Comparison of ENCODE assay signal across 12 cellular contexts in the genomic region with DNA sequence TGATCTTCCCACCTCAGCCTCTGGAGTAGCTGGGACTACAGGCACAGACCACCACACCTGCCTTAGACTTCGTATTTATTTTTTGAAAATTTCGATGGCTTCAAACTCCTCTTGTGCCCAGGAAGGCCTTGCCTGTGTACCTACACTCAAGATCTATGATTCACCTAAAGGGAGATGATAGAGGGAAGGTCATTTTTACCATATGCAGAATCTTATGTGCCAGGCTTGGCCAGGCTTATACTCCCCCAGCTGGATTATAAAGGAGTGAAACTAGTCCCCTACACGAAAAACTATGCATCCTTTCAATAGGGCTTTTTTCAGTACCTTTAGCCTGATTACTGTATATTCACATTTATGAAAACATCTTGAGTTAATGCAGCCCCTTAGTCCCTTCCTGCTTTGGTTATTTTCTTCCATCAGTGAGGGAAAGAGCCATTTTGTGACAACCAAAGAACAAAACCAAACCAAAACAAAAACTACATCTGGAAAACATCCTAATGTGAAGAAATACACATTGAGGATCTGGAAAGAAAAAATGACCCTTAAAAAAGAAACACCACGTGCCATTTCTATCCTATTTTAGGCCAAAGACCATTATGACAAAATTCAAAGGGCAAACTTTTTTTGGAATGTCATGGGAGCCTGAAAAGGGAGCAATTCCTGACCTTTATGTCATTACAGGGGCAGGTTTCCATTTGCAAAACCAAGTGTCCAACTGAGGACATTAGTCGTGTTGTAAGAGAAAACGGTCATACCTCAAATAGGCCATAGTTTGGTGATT. TPM values are rescaled to one million over a fixed set of nuclear protein-coding genes. Genes with fewer than 3 reads are reported as not detected.
DNase-seq lines count a peak whose midpoint lies in the region; ATAC-seq and TF ChIP-seq lines count a peak whose summit lies in the region.
"Had no signal": no experiment of that assay in that cellular context is flagged by ENCODE, and none has a peak within 500 bp of the region (broad histone marks: within the 10 kb centered on the region; RNA-seq: fewer than 3 reads in every experiment).

No MANE protein-coding gene starts in this region.

- intact Hi-C loops in CD14-positive monocyte (cut with micrococcal nuclease): no loop called here

- no peak for DNase-seq in CD14-positive monocyte (ENCODE audit: low spot score)
- DNase-seq in activated naive CD8-positive, alpha-beta T cell treated with anti-CD3 and anti-CD28 coated beads, Interleukin-2, amount 50 U/mL, for 24 hours: no peak
- DNase-seq in osteocyte (ENCODE audit: extremely low spot score, unreplicated experiment): no peak
- DNase-seq in NCI-H774 (lab: John Stamatoyannopoulos, UW): no peak
- DNase-seq in NCI-H2107 treated with DMSO at 0.1 percent for 48 hours (lab: John Stamatoyannopoulos, UW; ENCODE audit: unreplicated experiment): no peak
- DNase-seq: brain microvascular endothelial cell; C1 segment of cervical spinal cord; effector CD4-positive, alpha-beta T cell; mucosa of descending colon; upper lobe of right lung had no signal

- peaks cover 98% of the 10 kb centered on the region for H3K79me2 ChIP-seq in DOHH2 (ENCODE audit: control insufficient read depth, low read length)

- H3K27ac ChIP-seq in DOHH2 (ENCODE audit: low read depth, low read length): peak overlapping the region; percentile 61
- H3K27ac ChIP-seq: brain microvascular endothelial cell, upper lobe of right lung had no signal

- H3K9me3 Mint-ChIP-seq in CD14-positive monocyte (peaks cover 0 to 3% (median 2%) of the 10 kb centered on the region in 7 donors), osteocyte (ENCODE audit: unreplicated experiment) (peaks cover 11% of the 10 kb centered on the region)
- H3K9me3 Mint-ChIP-seq in activated naive CD8-positive, alpha-beta T cell treated with anti-CD3 and anti-CD28 coated beads, Interleukin-2, amount 50 U/mL, for 24 hours: no peaks in the 10 kb centered on the region

- H3K36me3 Mint-ChIP-seq in CD14-positive monocyte (peaks cover 75 to 88% of the 10 kb centered on the region in 2 donors), osteocyte (ENCODE audit: unreplicated experiment) (no peaks in the 10 kb centered on the region)
- peaks cover 21% of the 10 kb centered on the region for H3K36me3 Mint-ChIP-seq in activated naive CD8-positive, alpha-beta T cell treated with anti-CD3 and anti-CD28 coated beads, Interleukin-2, amount 50 U/mL, for 24 hours (ENCODE audit: low read depth)

- H3K4me3 Mint-ChIP-seq in CD14-positive monocyte: no peak overlapping the region
- H3K4me3 Mint-ChIP-seq in activated naive CD8-positive, alpha-beta T cell treated with anti-CD3 and anti-CD28 coated beads, Interleukin-2, amount 50 U/mL, for 24 hours: peak overlapping the region; percentile 57
- H3K4me3 Mint-ChIP-seq in osteocyte (ENCODE audit: unreplicated experiment): no peak overlapping the region

- peaks cover 90% of the 10 kb centered on the region for H3K36me3 ChIP-seq in DOHH2 (ENCODE audit: control insufficient read depth, low read length)
- H3K36me3 ChIP-seq: brain microvascular endothelial cell, upper lobe of right lung had no signal

- peaks cover 8% of the 10 kb centered on the region for H3F3A ChIP-seq in DOHH2 (ENCODE audit: control insufficient read depth, insufficient read depth)

- peak overlapping the region; percentile 14 for H3K4me3 ChIP-seq in DOHH2 (ENCODE audit: low read length)
- H3K4me3 ChIP-seq: mucosa of descending colon, upper lobe of right lung had no signal

- H4K20me1 ChIP-seq in DOHH2 (ENCODE audit: control insufficient read depth, insufficient read depth, low read depth, low read length): no peaks in the 10 kb centered on the region

- H3K27me3 Mint-ChIP-seq in CD14-positive monocyte (ENCODE audit: low read depth in 3 of 3) (no peaks in the 10 kb centered on the region), osteocyte (ENCODE audit: unreplicated experiment) (no peaks in the 10 kb centered on the region)
- no peaks in the 10 kb centered on the region for H3K27me3 Mint-ChIP-seq in activated naive CD8-positive, alpha-beta T cell treated with anti-CD3 and anti-CD28 coated beads, Interleukin-2, amount 50 U/mL, for 24 hours

- H3K9me3 ChIP-seq in DOHH2 (ENCODE audit: control insufficient read depth, insufficient read depth, low read length): no peaks in the 10 kb centered on the region
- H3K9me3 ChIP-seq: mucosa of descending colon, upper lobe of right lung had no signal

- ATAC-seq in activated naive CD8-positive, alpha-beta T cell treated with anti-CD3 and anti-CD28 coated beads, Interleukin-2, amount 50 U/mL, for 24 hours: peak; percentile 68
- no peak for ATAC-seq in GM21360 (IDR thresholded peaks at IDR 0.05; ENCODE audit: unreplicated experiment)
- ATAC-seq: mucosa of descending colon, upper lobe of right lung had no signal

- no peaks in the 10 kb centered on the region for H3K27me3 ChIP-seq in DOHH2 (ENCODE audit: control insufficient read depth, low read length)
- H3K27me3 ChIP-seq: brain microvascular endothelial cell, upper lobe of right lung had no signal

- TF ChIP-seq CTCF in CD14-positive monocyte (IDR thresholded peaks at IDR 0.05) (no peak), DOHH2 (IDR thresholded peaks at IDR 0.05; ENCODE audit: low read depth, low read length, poor library complexity, severe bottlenecking) (no peak), osteocyte (IDR thresholded peaks at IDR 0.05) (no peak)

- peak overlapping the region; percentile 48 for H3K4me2 ChIP-seq in DOHH2 (ENCODE audit: low read length)

- peaks cover 95% of the 10 kb centered on the region for H3K4me1 ChIP-seq in DOHH2 (ENCODE audit: control insufficient read depth, low read length)
- H3K4me1 ChIP-seq: upper lobe of right lung had no signal

- no peaks in the 10 kb centered on the region for H3K9me2 ChIP-seq in DOHH2 (replicated peaks; ENCODE audit: control insufficient read depth, low read length)

- H3K4me1 Mint-ChIP-seq in CD14-positive monocyte (peaks cover 69% of the 10 kb centered on the region), osteocyte (ENCODE audit: unreplicated experiment) (peaks cover 12% of the 10 kb centered on the region)
- H3K4me1 Mint-ChIP-seq in activated naive CD8-positive, alpha-beta T cell treated with anti-CD3 and anti-CD28 coated beads, Interleukin-2, amount 50 U/mL, for 24 hours: peaks cover 87% of the 10 kb centered on the region

- H3K27ac Mint-ChIP-seq in CD14-positive monocyte: peak overlapping the region; percentile 9 to 81 (median 61)
- peak overlapping the region; percentile 85 for H3K27ac Mint-ChIP-seq in activated naive CD8-positive, alpha-beta T cell treated with anti-CD3 and anti-CD28 coated beads, Interleukin-2, amount 50 U/mL, for 24 hours
- peak overlapping the region; percentile 47 for H3K27ac Mint-ChIP-seq in osteocyte (ENCODE audit: unreplicated experiment)

RNA-seq across cellular contexts. Expression of a gene that starts 34.7 kb away (rescaled TPM):
- 100 to 1,000 TPM; 154 to 179 TPM for polyA plus RNA-seq in CD14-positive monocyte
- 4.8 and 6.3 TPM in 2 replicates for total RNA-seq in osteocyte
